ENCODE assay signal across 20 cellular contexts in genomic region chr11:62799486-62799885, GRCh38.
"Had no signal": no experiment of that assay in that cellular context is flagged by ENCODE, and none has a peak within 500 bp of the region (broad histone marks: within the 10 kb centered on the region; RNA-seq: fewer than 3 reads in every experiment).

No MANE protein-coding gene starts in this region.

- H3K9me3 Mint-ChIP-seq: brain, endodermal cell, nephron had no signal

- H3K27ac Mint-ChIP-seq: endodermal cell, nephron had no signal

- H3K4me3 Mint-ChIP-seq: activated naive CD8-positive, alpha-beta T cell; endodermal cell had no signal

- H3K27ac ChIP-seq: foreskin keratinocyte, hepatocyte, sigmoid colon, tibial nerve, vagina had no signal

- H3K9me3 ChIP-seq: sigmoid colon, tibial nerve, vagina had no signal

- H3K27me3 Mint-ChIP-seq: activated naive CD8-positive, alpha-beta T cell had no signal

- ATAC-seq: foreskin keratinocyte had no signal

- DNase-seq: activated CD4-positive, alpha-beta T cell treated with anti-CD3 and anti-CD28 coated beads, Interleukin-2, amount 50 U/mL, for 1 hour; activated CD4-positive, CD25-positive, alpha-beta regulatory T cell; activated effector memory CD4-positive, alpha-beta T cell treated with Interleukin-2 at 50 U/mL for 16 hours; caudate nucleus; endodermal cell; foreskin keratinocyte; nucleus accumbens; sigmoid colon; stimulated activated CD4-positive, alpha-beta T cell treated with anti-CD3 and anti-CD28 coated beads, Interleukin-4, amount 100 ng/mL, for 4 hours; stimulated activated naive CD4-positive, alpha-beta T cell; T1000 had no signal

- H3K4me3 ChIP-seq: hepatocyte, lung, sigmoid colon, tibial nerve, vagina had no signal

- FAIRE-seq: colon, islet of Langerhans had no signal
